ENCODE assay signal across 8 cellular contexts in genomic region chr6:105066836-105067235, GRCh38.
"Had no signal": no experiment of that assay in that cellular context is flagged by ENCODE, and none has a peak within 500 bp of the region (broad histone marks: within the 10 kb centered on the region; RNA-seq: fewer than 3 reads in every experiment).

No MANE protein-coding gene starts in this region.

- H3K4me3 Mint-ChIP-seq: GM23338, H9, IgD-negative memory B cell had no signal

- ATAC-seq: GM23338 had no signal

- H3K4me1 Mint-ChIP-seq: IgD-negative memory B cell had no signal

- H2AFZ ChIP-seq: GM23338 had no signal

- FAIRE-seq: H1, H54, HTR-8/SVneo had no signal

- H3K9me3 Mint-ChIP-seq: GM23338, H9, IgD-negative memory B cell had no signal

- H3K4me3 ChIP-seq: GM23338 had no signal

- H3K36me3 Mint-ChIP-seq: IgD-negative memory B cell had no signal

- H3K4me2 ChIP-seq: GM23338 had no signal

- DNase-seq: H9, HCEC 1CT, KBM-7 had no signal

- H3K27ac Mint-ChIP-seq: GM23338, IgD-negative memory B cell had no signal
